In genomic region chr7:158662610-158663427, GRCh38 we compare ENCODE assay signal across 13 cellular contexts. TPM values are rescaled to one million over a fixed set of nuclear protein-coding genes. Genes with fewer than 3 reads are reported as not detected.
DNase-seq lines count a peak whose midpoint lies in the region; ATAC-seq, FAIRE-seq and TF ChIP-seq lines count a peak whose summit lies in the region.
"Had no signal": no experiment of that assay in that cellular context is flagged by ENCODE, and none has a peak within 500 bp of the region (broad histone marks: within the 10 kb centered on the region; RNA-seq: fewer than 3 reads in every experiment).

No MANE protein-coding gene starts in this region.

- no peaks in the 10 kb centered on the region for H3K9me3 ChIP-seq in mucosa of stomach (ENCODE audit: control insufficient read depth, low read length)
- no peaks in the 10 kb centered on the region for H3K9me3 ChIP-seq in uterus
- H3K9me3 ChIP-seq: right lobe of liver had no signal

- H3K9ac ChIP-seq in mucosa of stomach (ENCODE audit: low read length) = peak overlapping the region; percentile 58

- H3K4me3 ChIP-seq in HL-60 (replicated peaks; ENCODE audit: insufficient read depth, low read length) (no peak overlapping the region), mucosa of stomach (ENCODE audit: low read length) (no peak overlapping the region), uterus (no peak overlapping the region)
- H3K4me3 ChIP-seq: right lobe of liver had no signal

- H3K27me3 ChIP-seq in HL-60 (ENCODE audit: insufficient read depth, poor library complexity, severe bottlenecking) (no peaks in the 10 kb centered on the region), mucosa of stomach (ENCODE audit: control insufficient read depth, insufficient read depth, low read length) (no peaks in the 10 kb centered on the region), uterus (no peaks in the 10 kb centered on the region)
- H3K27me3 ChIP-seq: right lobe of liver had no signal

- no peak for TF ChIP-seq CTCF in HL-60 (IDR thresholded peaks at IDR 0.05; ENCODE audit: insufficient read depth, low read length)
- no peak for TF ChIP-seq CTCF in uterus (IDR thresholded peaks at IDR 0.05)

- H3K9me3 Mint-ChIP-seq in activated T-helper 2 cell treated with anti-CD3 and anti-CD28 coated beads, Interferon-gamma antibody, Interleukin-2, Interleukin-4, amounts not matched to agents 10 μg/mL and 5 μg/mL and 100 μg/mL, durations not matched to agents 14 hours and 24 hours and 36 hours = no peaks in the 10 kb centered on the region
- H3K9me3 Mint-ChIP-seq: stimulated activated naive B cell treated with anti-CD40 and anti-IgM and Interleukin-4, amounts not matched to agents 10 μg/mL and 1 μg/mL and 100 μg/mL, for 72 hours had no signal

- H3K27ac ChIP-seq in HL-60 (replicated peaks) = peak overlapping the region; percentile 17
- no peak overlapping the region for H3K27ac ChIP-seq in uterus
- H3K27ac ChIP-seq: right lobe of liver had no signal

- H3K4me1 ChIP-seq in mucosa of stomach (ENCODE audit: control insufficient read depth, insufficient read depth, low read length) = peaks cover 5% of the 10 kb centered on the region
- H3K4me1 ChIP-seq in uterus = no peaks in the 10 kb centered on the region
- H3K4me1 ChIP-seq: right lobe of liver had no signal

- no peaks in the 10 kb centered on the region for H3K27me3 Mint-ChIP-seq in activated T-helper 2 cell treated with anti-CD3 and anti-CD28 coated beads, Interferon-gamma antibody, Interleukin-2, Interleukin-4, amounts not matched to agents 10 μg/mL and 5 μg/mL and 100 μg/mL, durations not matched to agents 14 hours and 24 hours and 36 hours (ENCODE audit: low read depth)
- H3K27me3 Mint-ChIP-seq: stimulated activated naive B cell treated with anti-CD40 and anti-IgM and Interleukin-4, amounts not matched to agents 10 μg/mL and 1 μg/mL and 100 μg/mL, for 72 hours had no signal

- peak; percentile 49 for DNase-seq in NCI-H510A treated with DMSO at 0.1 percent for 48 hours (lab: John Stamatoyannopoulos, UW)
- no peak for DNase-seq in NCI-H510A (lab: John Stamatoyannopoulos, UW)
- peak in 1 of 2 experiments; percentile 14 for DNase-seq in HL-60 (ENCODE audit: low read depth in 1 of 2, low spot score in 1 of 2)
- DNase-seq in activated T-helper 2 cell treated with anti-CD3 and anti-CD28 coated beads, Interferon-gamma antibody, Interleukin-2, Interleukin-4, amounts not matched to agents 10 μg/mL and 5 μg/mL and 100 μg/mL, durations not matched to agents 14 hours and 24 hours and 36 hours (ENCODE audit: low spot score) = no peak
- DNase-seq in RCC 7860 (ENCODE audit: low spot score) = no peak
- no peak for DNase-seq in uterus
- DNase-seq: GDM1; NCI-H1105; right lobe of liver; stimulated activated naive B cell treated with anti-CD40 and anti-IgM and Interleukin-4, amounts not matched to agents 10 μg/mL and 1 μg/mL and 100 μg/mL, for 72 hours had no signal

- intact Hi-C loops in activated T-helper 2 cell treated with anti-CD3 and anti-CD28 coated beads, Interferon-gamma antibody, Interleukin-2, Interleukin-4, amounts not matched to agents 10 μg/mL and 5 μg/mL and 100 μg/mL, durations not matched to agents 14 hours and 24 hours and 36 hours (cut with micrococcal nuclease) = no loop called here
- intact Hi-C loops in uterus (cut with DNase I; ENCODE audit: low total_unique reads) = no loop called here

- H3K36me3 Mint-ChIP-seq in activated T-helper 2 cell treated with anti-CD3 and anti-CD28 coated beads, Interferon-gamma antibody, Interleukin-2, Interleukin-4, amounts not matched to agents 10 μg/mL and 5 μg/mL and 100 μg/mL, durations not matched to agents 14 hours and 24 hours and 36 hours (ENCODE audit: low read depth) = peaks cover 62% of the 10 kb centered on the region

- TF ChIP-seq POLR2A in uterus (IDR thresholded peaks at IDR 0.05) = no peak

- H3K36me3 ChIP-seq in mucosa of stomach (ENCODE audit: control insufficient read depth, insufficient read depth, low read length) (no peaks in the 10 kb centered on the region), uterus (no peaks in the 10 kb centered on the region)
- H3K36me3 ChIP-seq: right lobe of liver had no signal

- peaks cover 13% of the 10 kb centered on the region for H3K4me1 Mint-ChIP-seq in activated T-helper 2 cell treated with anti-CD3 and anti-CD28 coated beads, Interferon-gamma antibody, Interleukin-2, Interleukin-4, amounts not matched to agents 10 μg/mL and 5 μg/mL and 100 μg/mL, durations not matched to agents 14 hours and 24 hours and 36 hours (ENCODE audit: low read depth)
- H3K4me1 Mint-ChIP-seq: stimulated activated naive B cell treated with anti-CD40 and anti-IgM and Interleukin-4, amounts not matched to agents 10 μg/mL and 1 μg/mL and 100 μg/mL, for 72 hours had no signal

- peak overlapping the region; percentile 58 for H3K27ac Mint-ChIP-seq in activated T-helper 2 cell treated with anti-CD3 and anti-CD28 coated beads, Interferon-gamma antibody, Interleukin-2, Interleukin-4, amounts not matched to agents 10 μg/mL and 5 μg/mL and 100 μg/mL, durations not matched to agents 14 hours and 24 hours and 36 hours
- H3K27ac Mint-ChIP-seq: stimulated activated naive B cell treated with anti-CD40 and anti-IgM and Interleukin-4, amounts not matched to agents 10 μg/mL and 1 μg/mL and 100 μg/mL, for 72 hours had no signal

- no peak for ATAC-seq in HG03135 (IDR thresholded peaks at IDR 0.05; ENCODE audit: unreplicated experiment)
- ATAC-seq: right lobe of liver; stimulated activated naive B cell treated with anti-CD40 and anti-IgM and Interleukin-4, amounts not matched to agents 10 μg/mL and 1 μg/mL and 100 μg/mL, for 72 hours had no signal

- FAIRE-seq in RCC 7860 (lab: Jason Lieb, UNC) = no peak
- FAIRE-seq: GM19239 had no signal

- H3K4me3 Mint-ChIP-seq in activated T-helper 2 cell treated with anti-CD3 and anti-CD28 coated beads, Interferon-gamma antibody, Interleukin-2, Interleukin-4, amounts not matched to agents 10 μg/mL and 5 μg/mL and 100 μg/mL, durations not matched to agents 14 hours and 24 hours and 36 hours (ENCODE audit: low read depth) = no peak overlapping the region
- H3K4me3 Mint-ChIP-seq: stimulated activated naive B cell treated with anti-CD40 and anti-IgM and Interleukin-4, amounts not matched to agents 10 μg/mL and 1 μg/mL and 100 μg/mL, for 72 hours had no signal

RNA-seq across cellular contexts. Expression of gene NCAPG2, which starts 41.8 kb away (rescaled TPM):
- total RNA-seq in activated T-helper 2 cell treated with anti-CD3 and anti-CD28 coated beads, Interferon-gamma antibody, Interleukin-2, Interleukin-4, amounts not matched to agents 10 μg/mL and 5 μg/mL and 100 μg/mL, durations not matched to agents 14 hours and 24 hours and 36 hours = 94.7 and 101 TPM in 2 replicates
- total RNA-seq in uterus = 10 to 100 TPM in 1 of 4 donors, 1 to 10 TPM in 2, under 1 TPM in 1; 0.51 to 36.0 (median 7.8) TPM
